In the genomic region with DNA sequence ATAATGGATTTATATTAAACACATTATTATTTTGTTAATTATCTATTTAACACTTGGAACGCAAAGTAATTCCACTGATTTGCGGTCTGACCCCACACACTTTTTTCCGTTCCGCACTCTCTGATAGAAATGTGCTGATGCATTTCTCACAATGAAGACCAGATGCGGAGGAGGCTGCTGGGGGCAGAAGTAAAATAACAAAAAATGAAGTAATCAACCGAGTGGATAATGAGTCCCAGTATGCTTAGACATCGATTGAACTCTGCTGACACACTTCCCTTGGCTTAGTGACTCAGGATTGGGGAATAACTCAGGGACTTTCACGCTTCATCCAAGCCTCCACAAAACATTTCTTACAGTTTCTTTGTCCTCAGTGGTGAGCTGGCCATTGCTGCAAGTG, we compare ENCODE assay signal across 18 cellular contexts.
DNase-seq lines count a peak whose midpoint lies in the region; TF ChIP-seq lines count a peak whose summit lies in the region.
"Had no signal": no experiment of that assay in that cellular context is flagged by ENCODE, and none has a peak within 500 bp of the region (broad histone marks: within the 10 kb centered on the region; RNA-seq: fewer than 3 reads in every experiment).

No MANE protein-coding gene starts in this region.

- H3K4me1 ChIP-seq in breast epithelium (no peaks in the 10 kb centered on the region), SJSA1 (replicated peaks) (peaks cover 11% of the 10 kb centered on the region), smooth muscle cell (ENCODE audit: low read depth) (no peaks in the 10 kb centered on the region), stomach (no peaks in the 10 kb centered on the region)

- H3K27ac ChIP-seq in breast epithelium (peak overlapping the region; percentile 35 to 42), SJSA1 (no peak overlapping the region), smooth muscle cell (ENCODE audit: low read depth) (peak overlapping the region; percentile 82), stomach (no peak overlapping the region)
- H3K27ac ChIP-seq: 22Rv1 had no signal

- no peak overlapping the region for H3K27ac Mint-ChIP-seq in MCF 10A (ENCODE audit: low read depth, unreplicated experiment)
- H3K27ac Mint-ChIP-seq: activated CD4-positive, alpha-beta T cell treated with anti-CD3 and anti-CD28 coated beads for 36 hours; T-cell had no signal

- no peaks in the 10 kb centered on the region for H3K4me1 Mint-ChIP-seq in MCF 10A (ENCODE audit: insufficient read depth, unreplicated experiment)
- H3K4me1 Mint-ChIP-seq: activated CD4-positive, alpha-beta T cell treated with anti-CD3 and anti-CD28 coated beads for 36 hours; T-cell had no signal

- peak in 1 of 2 donors; percentile 18 for DNase-seq in breast epithelium (ENCODE audit: low spot score in 2 of 2)
- no peak for DNase-seq in MCF 10A (ENCODE audit: unreplicated experiment)
- DNase-seq in SJSA1 (ENCODE audit: low read depth in 1 of 2, low spot score in 2 of 2) = peak; percentile 32 to 34
- DNase-seq in fibroblast of mammary gland (ENCODE audit: low read depth) = peak; percentile 99
- DNase-seq in smooth muscle cell (lab: John Stamatoyannopoulos, UW; ENCODE audit: unreplicated experiment) = no peak
- DNase-seq in activated CD8-positive, alpha-beta memory T cell treated with anti-CD3 and anti-CD28 coated beads for 24 hours = no peak
- no peak for DNase-seq in stomach
- no peak for DNase-seq in NOMO-1 treated with dmso at 0.1 percent for 144 hours (lab: John Stamatoyannopoulos, UW; ENCODE audit: unreplicated experiment)
- DNase-seq: activated CD4-positive, alpha-beta T cell treated with anti-CD3 and anti-CD28 coated beads for 36 hours; activated T-cell treated with anti-CD3 and anti-CD28 coated beads, Interleukin-2, amount 50 U/mL, for 48 hours; NCI-H1417; NCI-H2227 treated with DMSO at 0.1 percent for 48 hours; substantia nigra; T-cell had no signal

- no TSS peak for BruUV-seq in MCF 10A (replicated peaks; lab: Mats Ljungman, UMichigan)

- POLR2A ChIA-PET in MCF 10A (lab: Yijun Ruan, JAX) = interaction anchor here (0.7 kb wide), 2 partner anchors 16 to 29 kb away, joined by 3 to 4 read pairs; no protein-coding TSS in a partner anchor

- 40% methylated on average over 8 of the region's 8 CpGs for WGBS in smooth muscle cell (ENCODE audit: low lambda C conversion rate)
- WGBS in stomach, 5 donors = 76 to 92% (median 89%) methylated on average over 8 of the region's 8 CpGs

- no peak for TF ChIP-seq POLR2A in breast epithelium (IDR thresholded peaks at IDR 0.05)
- TF ChIP-seq POLR2A in stomach (IDR thresholded peaks at IDR 0.05) = no peak

- TF ChIP-seq CTCF in breast epithelium (IDR thresholded peaks at IDR 0.05) (no peak), MCF 10A (IDR thresholded peaks at IDR 0.05; ENCODE audit: unreplicated experiment) (no peak), fibroblast of mammary gland (conservative IDR thresholded peaks at IDR 0.05; ENCODE audit: control insufficient read depth, insufficient read depth, low read depth, low read length) (no peak), smooth muscle cell (IDR thresholded peaks at IDR 0.05; ENCODE audit: borderline replicate concordance, insufficient read depth, poor library complexity, severe bottlenecking) (no peak), stomach (IDR thresholded peaks at IDR 0.05) (no peak)

- no peak overlapping the region for H3K4me3 Mint-ChIP-seq in MCF 10A (ENCODE audit: unreplicated experiment)
- H3K4me3 Mint-ChIP-seq: activated CD4-positive, alpha-beta T cell treated with anti-CD3 and anti-CD28 coated beads for 36 hours; IgD-negative memory B cell; T-cell had no signal

- H3K36me3 ChIP-seq in breast epithelium = no peaks in the 10 kb centered on the region
- no peaks in the 10 kb centered on the region for H3K36me3 ChIP-seq in SJSA1
- H3K36me3 ChIP-seq in smooth muscle cell (ENCODE audit: low read depth) = peaks cover 4% of the 10 kb centered on the region
- no peaks in the 10 kb centered on the region for H3K36me3 ChIP-seq in stomach

- no peak overlapping the region for H2AFZ ChIP-seq in smooth muscle cell (ENCODE audit: low read depth)

- H3K27me3 ChIP-seq in breast epithelium = no peaks in the 10 kb centered on the region
- no peaks in the 10 kb centered on the region for H3K27me3 ChIP-seq in SJSA1 (replicated peaks)
- H3K27me3 ChIP-seq in smooth muscle cell (ENCODE audit: low read depth) = no peaks in the 10 kb centered on the region
- no peaks in the 10 kb centered on the region for H3K27me3 ChIP-seq in stomach

- intact Hi-C loops in breast epithelium (cut with DNase I; ENCODE audit: low total_unique reads) (no loop called here), MCF 10A (cut with micrococcal nuclease) (no loop called here), stomach (cut with DNase I; ENCODE audit: low total_unique reads) (no loop called here)

- peak overlapping the region; percentile 42 for H3K4me2 ChIP-seq in smooth muscle cell

- no peak overlapping the region for H3K9ac ChIP-seq in smooth muscle cell (ENCODE audit: low read depth)

- no peak for TF ChIP-seq EP300 in stomach (IDR thresholded peaks at IDR 0.05)

- H3F3A ChIP-seq in smooth muscle cell (ENCODE audit: low read depth) = no peaks in the 10 kb centered on the region

- peaks cover 8% of the 10 kb centered on the region for H3K79me2 ChIP-seq in smooth muscle cell (ENCODE audit: low read depth)

- no peaks in the 10 kb centered on the region for H4K20me1 ChIP-seq in smooth muscle cell (ENCODE audit: low read depth)

- CTCF ChIA-PET in MCF 10A (lab: Yijun Ruan, JAX) = interaction anchor here (0.7 kb wide), 1 partner anchor 279 kb away, joined by 3 read pairs; no protein-coding TSS in a partner anchor

- no peaks in the 10 kb centered on the region for H3K27me3 Mint-ChIP-seq in MCF 10A (ENCODE audit: insufficient read depth, unreplicated experiment)
- H3K27me3 Mint-ChIP-seq: IgD-negative memory B cell had no signal

- H3K9me3 ChIP-seq in breast epithelium (peaks cover 0 to 11% of the 10 kb centered on the region in 2 donors), SJSA1 (replicated peaks) (no peaks in the 10 kb centered on the region), smooth muscle cell (replicated peaks; ENCODE audit: low read depth) (peaks cover 7% of the 10 kb centered on the region), stomach (peaks cover 0 to 13% (median 7%) of the 10 kb centered on the region in 4 donors)

- peaks cover 28% of the 10 kb centered on the region for H3K9me3 Mint-ChIP-seq in MCF 10A (ENCODE audit: unreplicated experiment)

- no peaks in the 10 kb centered on the region for H3K36me3 Mint-ChIP-seq in MCF 10A (ENCODE audit: insufficient read depth, unreplicated experiment)
- H3K36me3 Mint-ChIP-seq: IgD-negative memory B cell, T-cell had no signal

- H3K4me3 ChIP-seq in breast epithelium (no peak overlapping the region), SJSA1 (no peak overlapping the region), fibroblast of mammary gland (ENCODE audit: control insufficient read depth, low read depth, low read length) (no peak overlapping the region), smooth muscle cell (no peak overlapping the region), stomach (no peak overlapping the region)
- H3K4me3 ChIP-seq: lung, skin epidermis had no signal

Comparison
In these comparisons a context has a peak if more than half of its experiments do, and no peak if none do; other contexts are left out.
1. DNase-seq: peak in SJSA1 (2 of 2) and fibroblast of mammary gland (single experiment); none in MCF 10A (single experiment), smooth muscle cell (single experiment), activated CD8-positive, alpha-beta memory T cell treated with anti-CD3 and anti-CD28 coated beads for 24 hours (single experiment), stomach (single experiment) and NOMO-1 treated with dmso at 0.1 percent for 144 hours (single experiment).
2. H3K27ac ChIP-seq: peak in breast epithelium (2 of 2) and smooth muscle cell (single experiment); none in SJSA1 (single experiment) and stomach (0 of 5).